9 cellular contexts compared by ENCODE assay signal in the genomic region with DNA sequence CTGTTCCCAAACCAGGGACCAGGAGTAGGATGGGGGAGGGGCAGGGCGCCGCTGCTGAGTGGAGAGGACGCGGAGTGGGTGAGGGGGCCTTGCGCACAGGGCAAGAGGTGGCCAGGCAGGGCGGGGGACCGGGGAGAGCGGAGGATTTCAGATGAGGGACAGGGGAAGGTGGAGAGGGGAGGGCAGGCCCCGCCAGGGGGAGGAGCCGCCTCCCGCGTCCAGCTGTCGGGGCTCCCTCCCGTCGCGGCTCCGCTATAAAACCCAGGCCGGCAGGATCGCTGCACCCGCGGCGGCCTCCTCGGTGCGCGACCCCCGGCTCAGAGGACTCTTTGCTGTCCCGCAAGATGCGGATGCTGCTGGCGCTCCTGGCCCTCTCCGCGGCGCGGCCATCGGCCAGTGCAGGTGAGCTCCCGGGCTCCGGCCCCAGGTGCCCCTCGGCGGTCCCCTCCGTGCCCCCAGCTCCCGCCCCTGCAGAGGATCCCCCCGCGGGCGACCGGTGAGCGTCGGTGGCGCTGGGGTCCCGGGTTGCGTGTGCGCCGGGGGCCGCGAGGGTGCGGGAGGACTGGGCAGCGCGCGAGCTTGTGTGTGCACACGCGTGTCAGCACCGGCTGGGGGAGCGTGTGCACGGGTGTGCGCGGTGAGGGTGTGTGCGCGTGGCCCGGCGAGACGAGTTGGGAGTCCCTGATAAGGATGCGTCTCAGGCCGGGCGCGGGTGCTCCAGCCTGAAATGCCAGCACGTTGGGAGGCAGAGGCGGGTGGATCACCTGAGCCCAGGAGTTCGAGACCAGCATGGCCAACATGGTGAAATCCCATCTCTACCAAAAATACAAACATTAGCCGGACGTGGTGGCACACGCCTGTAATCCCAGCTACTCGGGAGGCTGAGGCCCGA. TPM values are rescaled to one million over a fixed set of nuclear protein-coding genes. Genes with fewer than 3 reads are reported as not detected.
A peak's percentile ranks its signal among the peaks of the same experiment; 100 is the strongest.
DNase-seq lines count a peak whose midpoint lies in the region; ATAC-seq, FAIRE-seq and TF ChIP-seq lines count a peak whose summit lies in the region.
"Had no signal": no experiment of that assay in that cellular context is flagged by ENCODE, and none has a peak within 500 bp of the region (broad histone marks: within the 10 kb centered on the region; RNA-seq: fewer than 3 reads in every experiment).

TSS of gene CA4 (plus strand) at position 283 of the 892 bp plus-strand sequence. CDS start at position 345, 62 bp downstream.

- no peak for TF ChIP-seq POLR2A in A549 (IDR thresholded peaks at IDR 0.05; ENCODE audit: low read length)

- H3K27me3 ChIP-seq in mononuclear cell (ENCODE audit: insufficient read depth, low read length) = peaks cover 52% of the 10 kb centered on the region

- FAIRE-seq in A549 (lab: Jason Lieb, UNC) (no peak), HTR-8/SVneo (lab: Jason Lieb, UNC) (peak; percentile 93)

- CTCF ChIA-PET in A549 (lab: Yijun Ruan, JAX) = interaction anchor here (0.7 to 15.1 kb wide), 8 partner anchors 7 to 284 kb away, joined by 3 to 150 read pairs (median 4); no protein-coding TSS in a partner anchor

- no peak for TF ChIP-seq EP300 in A549 (IDR thresholded peaks at IDR 0.05)

- POLR2A ChIA-PET in A549 (lab: Yijun Ruan, JAX) = interaction anchor here (0.5 to 0.6 kb wide), 2 partner anchors 18 to 304 kb away, joined by 4 to 6 read pairs; no protein-coding TSS in a partner anchor

- DNase-seq in A549 (ENCODE audit: low read depth in 1 of 2, low spot score in 1 of 2) (peak in 1 of 2 experiments; percentile 52), HTR-8/SVneo (ENCODE audit: insufficient read length, low spot score) (no peak), coronary artery (ENCODE audit: low spot score) (no peak), GOT3 (lab: John Stamatoyannopoulos, UW) (no peak), NCI-H1048 (lab: John Stamatoyannopoulos, UW) (no peak)
- DNase-seq: activated CD8-positive, alpha-beta memory T cell treated with anti-CD3 and anti-CD28 coated beads for 24 hours had no signal

- H3K9me3 ChIP-seq in A549 = no peaks in the 10 kb centered on the region
- no peaks in the 10 kb centered on the region for H3K9me3 ChIP-seq in mononuclear cell (ENCODE audit: low read depth, low read length)

- no peak for TF ChIP-seq RAD21 in A549 (conservative IDR thresholded peaks at IDR 0.05 in 1 of 2, IDR thresholded peaks at IDR 0.05 in 1 of 2)

- H3K4me3 ChIP-seq in A549 (peak within 1 kb of the TSS; percentile 58), coronary artery (peak within 1 kb of the TSS; percentile 65), mononuclear cell (ENCODE audit: low read length) (peak within 1 kb of the TSS; percentile 17)

- no peak for TF ChIP-seq CTCF in A549 (IDR thresholded peaks at IDR 0.05)
- TF ChIP-seq CTCF in coronary artery (IDR thresholded peaks at IDR 0.05) = no peak

- H3K4me1 ChIP-seq in A549 (peaks cover 18% of the 10 kb centered on the region), mononuclear cell (ENCODE audit: insufficient read depth, low read length) (peaks cover 29% of the 10 kb centered on the region)

- 5% methylated on average over 69 of the region's 81 CpGs for whole genome bisulfite sequencing in A549 (ENCODE audit: missing lambda C conversion rate)

- ATAC-seq in A549 = peak; percentile 26 to 57; a peak in 3 of 6 replicates
- no peak for ATAC-seq in HG02798 (IDR thresholded peaks at IDR 0.05; ENCODE audit: poor library complexity, unreplicated experiment)
- ATAC-seq in HG02678 (IDR thresholded peaks at IDR 0.05; ENCODE audit: unreplicated experiment) = no peak

- H3K4me2 ChIP-seq in A549 = peak within 1 kb of the TSS; percentile 100

- peak within 1 kb of the TSS in 1 of 2 experiments; percentile 57; a peak in 2 of 6 replicates for H3K27ac ChIP-seq in A549
- H3K27ac ChIP-seq in coronary artery = no peak within 1 kb of the TSS

TF ChIP-seq in A549, 52 proteins besides CTCF, POLR2A, EP300 and RAD21:
- TF ChIP-seq SMC3 (IDR thresholded peaks at IDR 0.05) (no peak), MAZ (IDR thresholded peaks at IDR 0.05; ENCODE audit: borderline replicate concordance, low read depth, low read length) (no peak), RNF2 (IDR thresholded peaks at IDR 0.05; ENCODE audit: borderline replicate concordance, low read depth) (no peak), NPAS2 (CRISPR knock-in tag; IDR thresholded peaks at IDR 0.05; ENCODE audit: borderline replicate concordance) (no peak), CHD2 (IDR thresholded peaks at IDR 0.05; ENCODE audit: low read length, partially characterized antibody) (no peak), RCOR1 (IDR thresholded peaks at IDR 0.05; ENCODE audit: low read depth, low read length) (no peak), ESRRA (IDR thresholded peaks at IDR 0.05; ENCODE audit: borderline replicate concordance, low read length) (no peak), MAFK (IDR thresholded peaks at IDR 0.05; ENCODE audit: partially characterized antibody) (no peak), MYC (IDR thresholded peaks at IDR 0.05; ENCODE audit: borderline replicate concordance, low read length) (no peak), EHMT2 (IDR thresholded peaks at IDR 0.05; ENCODE audit: low read depth) (no peak), HEYL (CRISPR knock-in tag; IDR thresholded peaks at IDR 0.05) (no peak), EHF (CRISPR knock-in tag; IDR thresholded peaks at IDR 0.05) (no peak), ZSCAN20 (CRISPR knock-in tag; IDR thresholded peaks at IDR 0.05) (no peak), JUN (IDR thresholded peaks at IDR 0.05) (no peak), KDM1A (IDR thresholded peaks at IDR 0.05; ENCODE audit: low read depth) (no peak), TFCP2L1 (CRISPR knock-in tag; IDR thresholded peaks at IDR 0.05) (no peak)
- TF ChIP-seq, protein P1, sequence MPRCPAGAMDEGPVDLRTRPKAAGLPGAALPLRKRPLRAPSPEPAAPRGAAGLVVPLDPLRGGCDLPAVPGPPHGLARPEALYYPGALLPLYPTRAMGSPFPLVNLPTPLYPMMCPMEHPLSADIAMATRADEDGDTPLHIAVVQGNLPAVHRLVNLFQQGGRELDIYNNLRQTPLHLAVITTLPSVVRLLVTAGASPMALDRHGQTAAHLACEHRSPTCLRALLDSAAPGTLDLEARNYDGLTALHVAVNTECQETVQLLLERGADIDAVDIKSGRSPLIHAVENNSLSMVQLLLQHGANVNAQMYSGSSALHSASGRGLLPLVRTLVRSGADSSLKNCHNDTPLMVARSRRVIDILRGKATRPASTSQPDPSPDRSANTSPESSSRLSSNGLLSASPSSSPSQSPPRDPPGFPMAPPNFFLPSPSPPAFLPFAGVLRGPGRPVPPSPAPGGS (IDR thresholded peaks at IDR 0.05) = no peak
- TF ChIP-seq, protein P2, sequence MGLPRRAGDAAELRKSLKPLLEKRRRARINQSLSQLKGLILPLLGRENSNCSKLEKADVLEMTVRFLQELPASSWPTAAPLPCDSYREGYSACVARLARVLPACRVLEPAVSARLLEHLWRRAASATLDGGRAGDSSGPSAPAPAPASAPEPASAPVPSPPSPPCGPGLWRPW (IDR thresholded peaks at IDR 0.05) = no peak
- TF ChIP-seq, protein P3, sequence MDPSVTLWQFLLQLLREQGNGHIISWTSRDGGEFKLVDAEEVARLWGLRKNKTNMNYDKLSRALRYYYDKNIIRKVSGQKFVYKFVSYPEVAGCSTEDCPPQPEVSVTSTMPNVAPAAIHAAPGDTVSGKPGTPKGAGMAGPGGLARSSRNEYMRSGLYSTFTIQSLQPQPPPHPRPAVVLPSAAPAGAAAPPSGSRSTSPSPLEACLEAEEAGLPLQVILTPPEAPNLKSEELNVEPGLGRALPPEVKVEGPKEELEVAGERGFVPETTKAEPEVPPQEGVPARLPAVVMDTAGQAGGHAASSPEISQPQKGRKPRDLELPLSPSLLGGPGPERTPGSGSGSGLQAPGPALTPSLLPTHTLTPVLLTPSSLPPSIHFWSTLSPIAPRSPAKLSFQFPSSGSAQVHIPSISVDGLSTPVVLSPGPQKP (IDR thresholded peaks at IDR 0.05; ENCODE audit: low read depth, low read length) = no peak
- TF ChIP-seq, protein P4, sequence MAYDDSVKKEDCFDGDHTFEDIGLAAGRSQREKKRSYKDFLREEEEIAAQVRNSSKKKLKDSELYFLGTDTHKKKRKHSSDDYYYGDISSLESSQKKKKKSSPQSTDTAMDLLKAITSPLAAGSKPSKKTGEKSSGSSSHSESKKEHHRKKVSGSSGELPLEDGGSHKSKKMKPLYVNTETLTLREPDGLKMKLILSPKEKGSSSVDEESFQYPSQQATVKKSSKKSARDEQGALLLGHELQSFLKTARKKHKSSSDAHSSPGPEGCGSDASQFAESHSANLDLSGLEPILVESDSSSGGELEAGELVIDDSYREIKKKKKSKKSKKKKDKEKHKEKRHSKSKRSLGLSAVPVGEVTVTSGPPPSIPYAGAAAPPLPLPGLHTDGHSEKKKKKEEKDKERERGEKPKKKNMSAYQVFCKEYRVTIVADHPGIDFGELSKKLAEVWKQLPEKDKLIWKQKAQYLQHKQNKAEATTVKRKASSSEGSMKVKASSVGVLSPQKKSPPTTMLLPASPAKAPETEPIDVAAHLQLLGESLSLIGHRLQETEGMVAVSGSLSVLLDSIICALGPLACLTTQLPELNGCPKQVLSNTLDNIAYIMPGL (CRISPR knock-in tag; IDR thresholded peaks at IDR 0.05; ENCODE audit: borderline replicate concordance) = no peak

RNA-seq across cellular contexts. Expression of gene CA4, which starts in this region (rescaled TPM):
- polyA plus RNA-seq in A549 (2011; rRNA removed) (0.06 and 0.11 TPM in 2 replicates), A549 (2017; fragmentation: RNase III; extraction: RNeasy Plus Mini Kit Qiagen cat#74134 plus additional on column Dnase treatment) (0.11 TPM in 1 of 3 replicates, not detected in the others)
- polyA plus RNA-seq in A549 (2012; cell fraction: cytosol; rRNA removed) = 0.05 and 0.07 TPM in 2 replicates
- 0.08 and 0.18 TPM in 2 replicates for polyA plus RNA-seq in A549 (2012; cell fraction: nucleus; rRNA removed)
- not detected in 2 replicates for polyA minus RNA-seq in A549 (2011; rRNA and poly(A)+ RNA removed)
- not detected for total RNA-seq in mononuclear cell

Comparison
In these comparisons a context has a peak if more than half of its experiments do, and no peak if none do; other contexts are left out.
1. Peak in ATAC-seq, H3K4me3 ChIP-seq and H3K4me2 ChIP-seq in A549; RNA of the gene not detected or under 1 TPM.